26 cellular contexts compared by ENCODE assay signal in genomic region chr11:1155274-1155693, GRCh38. TPM values are rescaled to one million over a fixed set of nuclear protein-coding genes. Genes with fewer than 3 reads are reported as not detected.
DNase-seq lines count a peak whose midpoint lies in the region; ATAC-seq, FAIRE-seq and TF ChIP-seq lines count a peak whose summit lies in the region.
"Had no signal": no experiment of that assay in that cellular context is flagged by ENCODE, and none has a peak within 500 bp of the region (broad histone marks: within the 10 kb centered on the region; RNA-seq: fewer than 3 reads in every experiment).

No MANE protein-coding gene starts in this region.

- TF ChIP-seq CTCF in HepG2 (CRISPR knock-in tag; IDR thresholded peaks at IDR 0.05) = no peak
- no peak for TF ChIP-seq CTCF in right lobe of liver (IDR thresholded peaks at IDR 0.05)
- TF ChIP-seq CTCF in H1 (IDR thresholded peaks at IDR 0.05; ENCODE audit: control extremely low read depth in 1 of 3, insufficient read depth in 1 of 3, low read depth in 1 of 3, low read length in 3 of 3) = no peak
- TF ChIP-seq CTCF in psoas muscle (IDR thresholded peaks at IDR 0.05) = no peak

- ATAC-seq in HepG2 (no peak), right lobe of liver (no peak), HG03039 (IDR thresholded peaks at IDR 0.05; ENCODE audit: unreplicated experiment) (no peak), psoas muscle (no peak)

- H4K8ac ChIP-seq in H1 (ENCODE audit: extremely low read depth, insufficient read depth, low read length) = no peak overlapping the region

- H2AK5ac ChIP-seq in H1 (ENCODE audit: low read depth, low read length) = no peak overlapping the region

- H3K23ac ChIP-seq in H1 (ENCODE audit: insufficient read length) = no peak overlapping the region

- BruUV-seq in HepG2 (replicated peaks; lab: Mats Ljungman, UMichigan) = no TSS peak

- in situ Hi-C loops in HepG2 (cut with HindIII; ENCODE audit: extremely low pct_ligation_motif_present, low pct_unique_long_range_greater_than_20kb) = no loop called here

- POLR2A ChIA-PET in HepG2 (lab: Yijun Ruan, JAX) = no interaction called here
- POLR2A ChIA-PET in H1 (lab: Charles Lee; ENCODE audit: partially characterized antibody) = no interaction called here

- no peaks in the 10 kb centered on the region for H4K20me1 ChIP-seq in HepG2 (ENCODE audit: insufficient read depth, low read length)
- H4K20me1 ChIP-seq in H1 (replicated peaks in 1 of 2; ENCODE audit: control insufficient read depth in 1 of 2, insufficient read depth in 2 of 2, low read length in 2 of 2) = peaks cover 0 to 2% of the 10 kb centered on the region in 2 experiments
- H4K20me1 ChIP-seq: BLaER1 had no signal

- DNase-seq in HepG2 (ENCODE audit: low spot score) (no peak), right lobe of liver (no peak), RKO (ENCODE audit: low spot score) (peak; percentile 38), H1 (ENCODE audit: low read depth in 1 of 2, low spot score in 2 of 2) (no peak), DMS 273 (lab: John Stamatoyannopoulos, UW; ENCODE audit: unreplicated experiment) (no peak), psoas muscle (no peak), NCI-H2081 (lab: John Stamatoyannopoulos, UW) (no peak)
- DNase-seq: CD4-positive, CD25-positive, alpha-beta regulatory T cell; GM23248; MM.1S; NCI-H1048; NCI-H1417; NCI-H1694; NCI-H2029 treated with DMSO at 0.1 percent for 48 hours; NCI-H2227 treated with DMSO at 0.1 percent for 48 hours; NCI-H526 treated with DMSO at 0.1 percent for 48 hours; SK-N-SH; SW 1271 had no signal

- H4K91ac ChIP-seq in H1 (replicated peaks; ENCODE audit: insufficient read length, low read length) = no peak overlapping the region

- H3K4me2 ChIP-seq in HepG2 (ENCODE audit: low read depth, low read length) (no peak overlapping the region), H1 (ENCODE audit: insufficient read depth in 1 of 2, low read depth in 2 of 2, low read length in 2 of 2) (no peak overlapping the region)
- H3K4me2 ChIP-seq: BLaER1, KMS-11, SK-N-SH had no signal

- TF ChIP-seq POLR2A in HepG2 (IDR thresholded peaks at IDR 0.05; ENCODE audit: insufficient read depth in 1 of 2, low read depth in 2 of 2, low read length in 2 of 2) (no peak), right lobe of liver (IDR thresholded peaks at IDR 0.05) (no peak), H1 (IDR thresholded peaks at IDR 0.05; ENCODE audit: control extremely low read depth in 1 of 2, low read depth in 2 of 2, low read length in 2 of 2) (no peak)

- H2BK5ac ChIP-seq in H1 (ENCODE audit: low read depth, low read length) = no peak overlapping the region

- no peak overlapping the region for H3K14ac ChIP-seq in H1 (ENCODE audit: insufficient read length)

- FAIRE-seq in HepG2 (lab: Jason Lieb, UNC) (no peak), H1 (lab: Jason Lieb, UNC) (no peak)

- intact Hi-C loops in HepG2 (cut with micrococcal nuclease; ENCODE audit: unreplicated experiment) = no loop called here
- intact Hi-C loops in right lobe of liver (cut with DNase I) = no loop called here
- intact Hi-C loops in psoas muscle (cut with DNase I) = no loop called here

- H3K79me2 ChIP-seq in HepG2 (ENCODE audit: insufficient read depth, low read length) (no peaks in the 10 kb centered on the region), H1 (ENCODE audit: control insufficient read depth in 1 of 2, insufficient read depth in 2 of 2, low read length in 2 of 2) (no peaks in the 10 kb centered on the region)

- H3K56ac ChIP-seq in H1 (replicated peaks; ENCODE audit: insufficient read length, low read depth, low read length) = peak overlapping the region; percentile 32

- TF ChIP-seq EP300 in HepG2 (IDR thresholded peaks at IDR 0.05; ENCODE audit: low read depth in 2 of 2, low read length in 2 of 2) (no peak), HepG2 (CRISPR knock-in tag; IDR thresholded peaks at IDR 0.05; ENCODE audit: borderline replicate concordance) (no peak), H1 (IDR thresholded peaks at IDR 0.05; ENCODE audit: borderline replicate concordance in 1 of 2, low read depth in 2 of 2, low read length in 2 of 2) (no peak)

- no peak overlapping the region for H2BK12ac ChIP-seq in H1 (ENCODE audit: low read depth, low read length)

- H2AFZ ChIP-seq in HepG2 (ENCODE audit: low read length) (no peak overlapping the region), H1 (ENCODE audit: low read length) (no peak overlapping the region)
- H2AFZ ChIP-seq: GM23248 had no signal

- H3K9me3 ChIP-seq in HepG2 (ENCODE audit: low read length) (no peaks in the 10 kb centered on the region), right lobe of liver (no peaks in the 10 kb centered on the region), H1 (ENCODE audit: insufficient read depth in 2 of 2, low read depth in 1 of 2, low read length in 1 of 2) (peaks cover 4 to 30% of the 10 kb centered on the region in 2 experiments; a peak in 3 of 4 replicates), psoas muscle (no peaks in the 10 kb centered on the region)
- H3K9me3 ChIP-seq: BLaER1, SK-N-SH had no signal

- H3K9ac ChIP-seq in HepG2 (ENCODE audit: insufficient read depth, low read depth, low read length) (no peak overlapping the region), H1 (replicated peaks in 1 of 4; ENCODE audit: extremely low read depth in 1 of 4, low read depth in 3 of 4, low read length in 3 of 4) (no peak overlapping the region)
- H3K9ac ChIP-seq: BLaER1, GM23248, KMS-11, SK-N-SH had no signal

- TF ChIP-seq RAD21 in HepG2 (CRISPR knock-in tag; IDR thresholded peaks at IDR 0.05) (no peak), H1 (IDR thresholded peaks at IDR 0.05 in 1 of 2, conservative IDR thresholded peaks at IDR 0.05 in 1 of 2; ENCODE audit: low read depth in 2 of 2, low read length in 2 of 2) (no peak)

- H3K36me3 ChIP-seq in HepG2 (replicated peaks in 1 of 2; ENCODE audit: control insufficient read depth in 1 of 2, insufficient read depth in 2 of 2, low read length in 2 of 2) (no peaks in the 10 kb centered on the region), right lobe of liver (no peaks in the 10 kb centered on the region), H1 (ENCODE audit: control insufficient read depth in 2 of 4, insufficient read depth in 4 of 4, low read length in 3 of 4) (no peaks in the 10 kb centered on the region), psoas muscle (ENCODE audit: insufficient read depth in 1 of 2, low read depth in 1 of 2) (no peaks in the 10 kb centered on the region)
- H3K36me3 ChIP-seq: BLaER1, HAP-1 had no signal

- CTCF ChIA-PET in HepG2 (lab: Yijun Ruan, JAX; ENCODE audit: low intra/inter-chr PET ratio, low total read pairs) (no interaction called here), H1 (lab: Charles Lee; ENCODE audit: partially characterized antibody) (no interaction called here)

- peaks cover 22 to 55% of the 10 kb centered on the region in 2 experiments; a peak in 4 of 5 replicates for H3K27me3 ChIP-seq in HepG2 (ENCODE audit: control insufficient read depth in 1 of 2, insufficient read depth in 2 of 2, low read length in 2 of 2)
- H3K27me3 ChIP-seq in right lobe of liver = no peaks in the 10 kb centered on the region
- H3K27me3 ChIP-seq in H1 (replicated peaks in 1 of 4; ENCODE audit: control insufficient read depth in 3 of 4, extremely low read depth in 1 of 4, insufficient read depth in 3 of 4, low read length in 3 of 4) = no peaks in the 10 kb centered on the region
- peaks cover 0 to 16% (median 2%) of the 10 kb centered on the region in 3 donors for H3K27me3 ChIP-seq in psoas muscle (ENCODE audit: insufficient read depth in 3 of 3, low read length in 2 of 3)
- H3K27me3 ChIP-seq: BLaER1 had no signal

- H3K4me3 ChIP-seq in HepG2 (replicated peaks in 1 of 3; ENCODE audit: insufficient read depth in 1 of 3, low read depth in 2 of 3, low read length in 3 of 3) (no peak overlapping the region), right lobe of liver (no peak overlapping the region), H1 (ENCODE audit: extremely low read depth in 1 of 4, insufficient read depth in 2 of 4, low read depth in 3 of 4, low read length in 4 of 4) (no peak overlapping the region), psoas muscle (no peak overlapping the region)
- H3K4me3 ChIP-seq: BLaER1, GM23248, HAP-1 had no signal

- peaks cover 29% of the 10 kb centered on the region for H3K4me1 ChIP-seq in HepG2 (ENCODE audit: insufficient read depth, low read length)
- H3K4me1 ChIP-seq in right lobe of liver = no peaks in the 10 kb centered on the region
- no peaks in the 10 kb centered on the region; a peak in 2 of 7 replicates for H3K4me1 ChIP-seq in H1 (replicated peaks in 1 of 4; ENCODE audit: control insufficient read depth in 3 of 4, insufficient read depth in 4 of 4, low read length in 3 of 4)
- H3K4me1 ChIP-seq in psoas muscle = no peaks in the 10 kb centered on the region
- H3K4me1 ChIP-seq: HAP-1 had no signal

- H3K23me2 ChIP-seq in H1 (ENCODE audit: low read depth, low read length) = peaks cover 13% of the 10 kb centered on the region; the same call in 1 of the 2 replicates

- H2BK120ac ChIP-seq in H1 (replicated peaks; ENCODE audit: low read depth, low read length) = no peak overlapping the region

- H2BK15ac ChIP-seq in H1 (ENCODE audit: low read length) = no peak overlapping the region

- H2BK20ac ChIP-seq in H1 (ENCODE audit: low read length) = no peak overlapping the region

- H3K27ac ChIP-seq in HepG2 (ENCODE audit: extremely low read length, insufficient read depth, low read length) (no peak overlapping the region), right lobe of liver (no peak overlapping the region), H1 (ENCODE audit: low read depth, low read length) (no peak overlapping the region), psoas muscle (no peak overlapping the region)
- H3K27ac ChIP-seq: BLaER1, GM23248, KMS-11 had no signal

- no peak overlapping the region for H3K18ac ChIP-seq in H1 (ENCODE audit: extremely low read depth, low read length)

- H4K5ac ChIP-seq in H1 (ENCODE audit: insufficient read length, low read depth, low read length) = no peak overlapping the region

- no peak overlapping the region for H3K4ac ChIP-seq in H1 (replicated peaks; ENCODE audit: insufficient read length, low read depth, low read length)

- no peaks in the 10 kb centered on the region for H3K79me1 ChIP-seq in H1 (ENCODE audit: low read depth, low read length)

RNA-seq across cellular contexts. Expression of gene MUC5AC, which starts 2.5 kb away (rescaled TPM):
- not detected in 2 replicates for total RNA-seq in HepG2 (2016; rRNA removed; fragmentation: Illumina TruSeq; extraction: Trizol)
- not detected in 2 replicates for total RNA-seq in HepG2 (2016; cell fraction: cytosol; rRNA removed; fragmentation: Illumina TruSeq; extraction: Trizol; ENCODE audit: low read depth)
- not detected in 2 replicates for total RNA-seq in HepG2 (2016; cell fraction: insoluble cytoplasmic fraction; rRNA removed; fragmentation: Illumina TruSeq; extraction: Trizol)
- not detected in 2 replicates for total RNA-seq in HepG2 (2016; cell fraction: membrane; rRNA removed; fragmentation: Illumina TruSeq; extraction: Trizol)
- not detected in 2 replicates for total RNA-seq in HepG2 (2016; cell fraction: nucleus; rRNA removed; fragmentation: Illumina TruSeq; extraction: Trizol)
- polyA plus RNA-seq in HepG2 (2011; rRNA removed) = under 0.01 TPM in 2 replicates
- under 0.01 TPM in 1 of 2 replicates, not detected in the other for polyA plus RNA-seq in HepG2 (2011; cell fraction: cytosol; rRNA removed)
- 0.02 TPM in 2 replicates for polyA plus RNA-seq in HepG2 (2011; cell fraction: nucleus; rRNA removed)
- not detected in 2 replicates for polyA plus RNA-seq in HepG2 (2012)
- not detected in 2 replicates for polyA plus RNA-seq in HepG2 (2016; cell fraction: cytosol; fragmentation: Illumina TruSeq; extraction: Trizol; ENCODE audit: low read depth)
- not detected in 2 replicates for polyA plus RNA-seq in HepG2 (2016; cell fraction: insoluble cytoplasmic fraction; fragmentation: Illumina TruSeq; extraction: Trizol; ENCODE audit: low read depth)
- not detected in 2 replicates for polyA plus RNA-seq in HepG2 (2016; cell fraction: membrane; fragmentation: Illumina TruSeq; extraction: Trizol; ENCODE audit: low read depth)
- 0.03 TPM in 1 of 2 replicates, not detected in the other for polyA plus RNA-seq in HepG2 (2016; cell fraction: nucleus; fragmentation: Illumina TruSeq; extraction: Trizol; ENCODE audit: insufficient read depth, low read depth)
- polyA minus RNA-seq in HepG2 (2011; rRNA and poly(A)+ RNA removed; ENCODE audit: low replicate concordance) = not detected in 2 replicates
- polyA minus RNA-seq in HepG2 (2011; cell fraction: cytosol; rRNA and poly(A)+ RNA removed) = not detected in 2 replicates
- not detected in 2 replicates for polyA minus RNA-seq in HepG2 (2011; cell fraction: nucleus; rRNA and poly(A)+ RNA removed)
- total RNA-seq in right lobe of liver = not detected
- total RNA-seq in H1 (2021; fragmentation: NEBNext Ultra II Directional; extraction: Animal tissue kit (Norgen Biotek cat#: 25700)) = not detected in 2 replicates
- not detected in 2 replicates for polyA plus RNA-seq in H1 (2011; rRNA removed)
- not detected for polyA plus RNA-seq in H1 (2011; cell fraction: cytosol; rRNA removed)
- not detected for polyA plus RNA-seq in H1 (2011; cell fraction: nucleus; rRNA removed)
- not detected in 4 replicates for polyA plus RNA-seq in H1 (2012, experiment 1 of 2)
- not detected for polyA plus RNA-seq in H1 (2012, experiment 2 of 2)
- polyA plus RNA-seq in H1 (2013, experiment 1 of 2) = not detected
- not detected for polyA plus RNA-seq in H1 (2013, experiment 2 of 2)
- not detected in 2 replicates for polyA minus RNA-seq in H1 (2011; rRNA and poly(A)+ RNA removed)
- not detected for polyA minus RNA-seq in H1 (2011; cell fraction: cytosol; rRNA and poly(A)+ RNA removed)
- polyA minus RNA-seq in H1 (2011; cell fraction: nucleus; rRNA and poly(A)+ RNA removed) = not detected
- under 1 TPM in 1 of 4 donors, not detected in 3; 0.02 TPM for total RNA-seq in psoas muscle
- polyA plus RNA-seq in psoas muscle = not detected
- total RNA-seq: A172; CD4-positive, CD25-positive, alpha-beta regulatory T cell; G401; GM23248; HT1080; NCI-H460 had no signal
- polyA plus RNA-seq: CD4-positive, CD25-positive, alpha-beta regulatory T cell; GM23248; SK-N-SH had no signal
